In the genomic region with DNA sequence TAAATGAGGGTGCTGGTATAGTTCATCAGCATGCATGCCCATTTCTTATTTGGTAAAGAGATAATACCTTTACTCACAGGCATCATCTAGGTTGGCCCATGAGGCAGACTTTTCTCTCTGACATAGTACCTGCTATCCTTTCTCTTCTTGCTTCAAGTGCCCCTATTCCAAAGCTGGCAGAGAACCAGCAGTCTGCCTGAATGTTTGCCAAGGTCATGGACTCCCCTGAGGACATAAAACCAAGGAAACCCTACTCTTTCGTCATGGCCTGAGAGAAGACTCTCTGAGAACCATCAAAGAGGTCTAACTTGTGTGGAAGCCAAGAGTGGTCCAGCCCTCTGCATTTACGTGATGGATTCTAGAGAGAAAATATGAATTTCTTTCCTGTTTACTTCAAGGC, we compare ENCODE assay signal across 19 cellular contexts. TPM values are rescaled to one million over a fixed set of nuclear protein-coding genes. Genes with fewer than 3 reads are reported as not detected.
"Had no signal": no experiment of that assay in that cellular context is flagged by ENCODE, and none has a peak within 500 bp of the region (broad histone marks: within the 10 kb centered on the region; RNA-seq: fewer than 3 reads in every experiment).

No MANE protein-coding gene starts in this region.

- H3K36me3 Mint-ChIP-seq: activated naive CD4-positive, alpha-beta T cell treated with anti-CD3 and anti-CD28 coated beads, Interleukin-2, amount 50 U/mL, for 72 hours; natural killer cell had no signal

- H3K27me3 ChIP-seq: cardiac muscle cell, spleen, testis had no signal

- DNase-seq: activated CD4-positive, alpha-beta T cell treated with anti-CD3 and anti-CD28 coated beads, Interleukin-2, amount 10 ng/mL, durations not matched to agents 24 days and 14 days; activated CD4-positive, CD25-positive, alpha-beta regulatory T cell; activated CD8-positive, alpha-beta memory T cell treated with anti-CD3 and anti-CD28 coated beads, Interleukin-2, amount 50 U/mL, for 4 hours; activated CD8-positive, alpha-beta T cell treated with anti-CD3 and anti-CD28 coated beads, Interleukin-2, amount 10 ng/mL, durations not matched to agents 7 days and 5 days; activated effector memory CD4-positive, alpha-beta T cell treated with anti-CD3 and anti-CD28 coated beads, Interleukin-2, amount 50 U/mL, for 16 hours; activated T-cell treated with anti-CD3 and anti-CD28 coated beads, Interleukin-2, amount 50 U/mL, for 48 hours; hippocampal formation; kidney; left ventricle myocardium inferior; mesenchymal stem cell; natural killer cell; spleen; stimulated activated naive CD8-positive, alpha-beta T cell treated with anti-CD3 and anti-CD28 coated beads, Interleukin-15, amount 100 ng/mL, for 72 hours; testis had no signal

- H3K4me1 ChIP-seq: prostate gland had no signal

- H3K27ac Mint-ChIP-seq: activated CD4-positive, alpha-beta T cell treated with anti-CD3 and anti-CD28 coated beads, Interleukin-2, amount 10 ng/mL, durations not matched to agents 24 days and 14 days; activated CD8-positive, alpha-beta T cell treated with anti-CD3 and anti-CD28 coated beads, Interleukin-2, amount 10 ng/mL, durations not matched to agents 7 days and 5 days; activated naive CD4-positive, alpha-beta T cell treated with anti-CD3 and anti-CD28 coated beads, Interleukin-2, amount 50 U/mL, for 72 hours; natural killer cell; stimulated activated naive CD8-positive, alpha-beta T cell treated with anti-CD3 and anti-CD28 coated beads, Interleukin-15, amount 100 ng/mL, for 72 hours had no signal

- H3K4me3 Mint-ChIP-seq: activated CD4-positive, alpha-beta T cell treated with anti-CD3 and anti-CD28 coated beads, Interleukin-2, amount 10 ng/mL, durations not matched to agents 24 days and 14 days; activated CD8-positive, alpha-beta T cell treated with anti-CD3 and anti-CD28 coated beads, Interleukin-2, amount 10 ng/mL, durations not matched to agents 7 days and 5 days; natural killer cell; stimulated activated naive CD8-positive, alpha-beta T cell treated with anti-CD3 and anti-CD28 coated beads, Interleukin-15, amount 100 ng/mL, for 72 hours had no signal

- H3K9me3 Mint-ChIP-seq: activated CD4-positive, alpha-beta T cell treated with anti-CD3 and anti-CD28 coated beads, Interleukin-2, amount 10 ng/mL, durations not matched to agents 24 days and 14 days; activated naive CD4-positive, alpha-beta T cell treated with anti-CD3 and anti-CD28 coated beads, Interleukin-2, amount 50 U/mL, for 72 hours; natural killer cell; stimulated activated naive CD8-positive, alpha-beta T cell treated with anti-CD3 and anti-CD28 coated beads, Interleukin-15, amount 100 ng/mL, for 72 hours had no signal

- H3K4me1 Mint-ChIP-seq: stimulated activated naive CD8-positive, alpha-beta T cell treated with anti-CD3 and anti-CD28 coated beads, Interleukin-15, amount 100 ng/mL, for 72 hours had no signal

- H3K4me3 ChIP-seq: cardiac muscle cell, left ventricle myocardium inferior, prostate gland, spleen, testis had no signal

- H3K27me3 Mint-ChIP-seq: stimulated activated naive CD8-positive, alpha-beta T cell treated with anti-CD3 and anti-CD28 coated beads, Interleukin-15, amount 100 ng/mL, for 72 hours had no signal

- H3K36me3 ChIP-seq: cardiac muscle cell, left ventricle myocardium inferior, prostate gland, spleen had no signal

- H3K27ac ChIP-seq: cardiac muscle cell, left ventricle myocardium inferior, prostate gland, spleen, testis had no signal

- H3K9me3 ChIP-seq: left ventricle myocardium inferior, prostate gland, spleen, testis had no signal

- ATAC-seq: activated CD8-positive, alpha-beta T cell treated with anti-CD3 and anti-CD28 coated beads, Interleukin-2, amount 10 ng/mL, durations not matched to agents 7 days and 5 days; activated naive CD4-positive, alpha-beta T cell treated with anti-CD3 and anti-CD28 coated beads, Interleukin-2, amount 50 U/mL, for 72 hours; natural killer cell; sciatic nerve; stimulated activated naive CD8-positive, alpha-beta T cell treated with anti-CD3 and anti-CD28 coated beads, Interleukin-15, amount 100 ng/mL, for 72 hours had no signal

RNA-seq across cellular contexts. Expression of a gene that starts 11.9 kb away (rescaled TPM):
- total RNA-seq: activated naive CD4-positive, alpha-beta T cell treated with anti-CD3 and anti-CD28 coated beads, Interleukin-2, amount 50 U/mL, for 72 hours; cardiac muscle cell; glomerular endothelial cell had no signal
